22 cellular contexts compared by ENCODE assay signal in genomic region chr13:97979556-97979955, GRCh38. TPM values are rescaled to one million over a fixed set of nuclear protein-coding genes. Genes with fewer than 3 reads are reported as not detected.
DNase-seq lines count a peak whose midpoint lies in the region; ATAC-seq, FAIRE-seq and TF ChIP-seq lines count a peak whose summit lies in the region.
"Had no signal": no experiment of that assay in that cellular context is flagged by ENCODE, and none has a peak within 500 bp of the region (broad histone marks: within the 10 kb centered on the region; RNA-seq: fewer than 3 reads in every experiment).

No MANE protein-coding gene starts in this region.

- in situ Hi-C loops in GM23248 (cut with MboI) = no loop called here

- H3K4me1 Mint-ChIP-seq in astrocyte (ENCODE audit: low read depth, unreplicated experiment) (peaks cover 22% of the 10 kb centered on the region), neural progenitor cell (peaks cover 34% of the 10 kb centered on the region)
- peaks cover 47% of the 10 kb centered on the region for H3K4me1 Mint-ChIP-seq in activated CD8-positive, alpha-beta T cell treated with anti-CD3 and anti-CD28 coated beads, Interleukin-2, amount 10 ng/mL, durations not matched to agents 7 days and 5 days (ENCODE audit: low read depth)

- peak; percentile 34 for FAIRE-seq in astrocyte (lab: Jason Lieb, UNC)

- CTCF ChIA-PET in activated CD8-positive, alpha-beta T cell treated with anti-CD3 and anti-CD28 coated beads, Interleukin-2, amount 10 ng/mL, durations not matched to agents 7 days and 5 days (lab: Charles Lee) = no interaction called here

- peak overlapping the region; percentile 93 for H3K4me3 ChIP-seq in GM23248
- H3K4me3 ChIP-seq in Karpas-422 (ENCODE audit: low read length) = no peak overlapping the region
- no peak overlapping the region for H3K4me3 ChIP-seq in astrocyte (ENCODE audit: insufficient read depth, low read depth, low read length)
- peak overlapping the region; percentile 86 for H3K4me3 ChIP-seq in neural progenitor cell
- H3K4me3 ChIP-seq: esophagus squamous epithelium, sigmoid colon, tibial artery had no signal

- no peak for ATAC-seq in activated CD8-positive, alpha-beta T cell treated with anti-CD3 and anti-CD28 coated beads, Interleukin-2, amount 10 ng/mL, durations not matched to agents 7 days and 5 days
- ATAC-seq: natural killer cell treated with Interleukin-12 subunit alpha and Interleukin-12 subunit beta and Interleukin-15 and Interleukin-18, amount 100 ng/mL, for 72 hours; stimulated activated memory B cell treated with anti-CD40 and anti-IgM and Interleukin-4, amounts not matched to agents 10 μg/mL and 1 μg/mL and 100 μg/mL, for 72 hours had no signal

- peaks cover 6% of the 10 kb centered on the region for H3K36me3 Mint-ChIP-seq in astrocyte (ENCODE audit: low read depth, unreplicated experiment)
- H3K36me3 Mint-ChIP-seq in neural progenitor cell = peaks cover 4% of the 10 kb centered on the region
- H3K36me3 Mint-ChIP-seq in activated CD8-positive, alpha-beta T cell treated with anti-CD3 and anti-CD28 coated beads, Interleukin-2, amount 10 ng/mL, durations not matched to agents 7 days and 5 days (ENCODE audit: low read depth) = peaks cover 20% of the 10 kb centered on the region

- DNase-seq in GM23248 (no peak), Karpas-422 (no peak), astrocyte (ENCODE audit: low read depth) (no peak), neural progenitor cell (ENCODE audit: low spot score) (no peak), HUDEP-2 (lab: John Stamatoyannopoulos, UW; ENCODE audit: unreplicated experiment in 76 of 76) (no peak), NCI-H1105 (lab: John Stamatoyannopoulos, UW) (no peak)
- DNase-seq in activated CD8-positive, alpha-beta T cell treated with anti-CD3 and anti-CD28 coated beads, Interleukin-2, amount 10 ng/mL, durations not matched to agents 7 days and 5 days = no peak
- DNase-seq: activated B cell treated with CpG ODN at 0.5 μM for 24 hours; activated CD4-positive, alpha-beta T cell treated with anti-CD3 and anti-CD28 coated beads, Interleukin-2, amount 50 U/mL, for 48 hours; activated naive CD4-positive, alpha-beta T cell treated with Interleukin-2 at 50 U/mL for 16 hours; DMS79; effector memory CD4-positive, alpha-beta T cell; esophagus squamous epithelium; midbrain; NCI-H2171 treated with DMSO at 0.1 percent for 48 hours; posterior cingulate gyrus; SHP77; sigmoid colon; tibial artery had no signal

- H3K4me2 ChIP-seq in GM23248 (ENCODE audit: unreplicated experiment) (peak overlapping the region; percentile 93), Karpas-422 (ENCODE audit: low read depth, low read length, poor library complexity, severe bottlenecking) (peak overlapping the region; percentile 83), astrocyte (ENCODE audit: low read length) (peak overlapping the region; percentile 88), neural progenitor cell (peak overlapping the region; percentile 92)

- H3K27ac ChIP-seq in GM23248 (peak overlapping the region; percentile 67), Karpas-422 (ENCODE audit: low read length) (no peak overlapping the region), astrocyte (ENCODE audit: low read depth, low read length) (peak overlapping the region; percentile 92), neural progenitor cell (peak overlapping the region; percentile 43)
- H3K27ac ChIP-seq: esophagus squamous epithelium, tibial artery had no signal

- H3K9me3 Mint-ChIP-seq in astrocyte (ENCODE audit: unreplicated experiment) = no peaks in the 10 kb centered on the region
- no peaks in the 10 kb centered on the region for H3K9me3 Mint-ChIP-seq in neural progenitor cell
- no peaks in the 10 kb centered on the region for H3K9me3 Mint-ChIP-seq in activated CD8-positive, alpha-beta T cell treated with anti-CD3 and anti-CD28 coated beads, Interleukin-2, amount 10 ng/mL, durations not matched to agents 7 days and 5 days (ENCODE audit: insufficient read depth)
- H3K9me3 Mint-ChIP-seq: activated B cell treated with CpG ODN at 0.5 μM for 24 hours; natural killer cell treated with Interleukin-12 subunit alpha and Interleukin-12 subunit beta and Interleukin-15 and Interleukin-18, amount 100 ng/mL, for 72 hours; stimulated activated memory B cell treated with anti-CD40 and anti-IgM and Interleukin-4, amounts not matched to agents 10 μg/mL and 1 μg/mL and 100 μg/mL, for 72 hours had no signal

- H3K27ac Mint-ChIP-seq in astrocyte (ENCODE audit: unreplicated experiment) (peak overlapping the region; percentile 72), neural progenitor cell (no peak overlapping the region)
- H3K27ac Mint-ChIP-seq in activated CD8-positive, alpha-beta T cell treated with anti-CD3 and anti-CD28 coated beads, Interleukin-2, amount 10 ng/mL, durations not matched to agents 7 days and 5 days = no peak overlapping the region
- H3K27ac Mint-ChIP-seq: activated B cell treated with CpG ODN at 0.5 μM for 24 hours; B cell; natural killer cell treated with Interleukin-12 subunit alpha and Interleukin-12 subunit beta and Interleukin-15 and Interleukin-18, amount 100 ng/mL, for 72 hours; stimulated activated memory B cell treated with anti-CD40 and anti-IgM and Interleukin-4, amounts not matched to agents 10 μg/mL and 1 μg/mL and 100 μg/mL, for 72 hours had no signal

- peaks cover 49% of the 10 kb centered on the region for H3K4me1 ChIP-seq in GM23248 (ENCODE audit: insufficient read depth)
- peaks cover 56% of the 10 kb centered on the region for H3K4me1 ChIP-seq in Karpas-422 (ENCODE audit: low read length)
- peaks cover 28% of the 10 kb centered on the region for H3K4me1 ChIP-seq in astrocyte (ENCODE audit: insufficient read depth, low read length)
- H3K4me1 ChIP-seq in neural progenitor cell = peaks cover 11% of the 10 kb centered on the region

- peaks cover 16% of the 10 kb centered on the region for H3K36me3 ChIP-seq in GM23248 (ENCODE audit: low read depth)
- H3K36me3 ChIP-seq in Karpas-422 (ENCODE audit: insufficient read depth, low read length) = peaks cover 11% of the 10 kb centered on the region; the same call in 1 of the 2 replicates
- H3K36me3 ChIP-seq in astrocyte (ENCODE audit: insufficient read depth, low read length) = peaks cover 11% of the 10 kb centered on the region
- H3K36me3 ChIP-seq in neural progenitor cell = peaks cover 32% of the 10 kb centered on the region

- H3K9ac ChIP-seq in GM23248 (no peak overlapping the region), Karpas-422 (ENCODE audit: low read length) (no peak overlapping the region), astrocyte (ENCODE audit: low read length) (no peak overlapping the region), neural progenitor cell (no peak overlapping the region)

- no peaks in the 10 kb centered on the region for H3K9me3 ChIP-seq in GM23248 (ENCODE audit: low read depth)
- no peaks in the 10 kb centered on the region for H3K9me3 ChIP-seq in Karpas-422 (ENCODE audit: low read length)
- H3K9me3 ChIP-seq in astrocyte (ENCODE audit: insufficient read depth, low read depth, low read length) = no peaks in the 10 kb centered on the region
- no peaks in the 10 kb centered on the region for H3K9me3 ChIP-seq in neural progenitor cell (ENCODE audit: low read depth)
- H3K9me3 ChIP-seq: esophagus squamous epithelium, sigmoid colon, tibial artery had no signal

- TF ChIP-seq CTCF in astrocyte (IDR thresholded peaks at IDR 0.05; ENCODE audit: insufficient read depth, low read depth, low read length) (no peak), neural progenitor cell (IDR thresholded peaks at IDR 0.05) (no peak)

- no peaks in the 10 kb centered on the region for H3K9me2 ChIP-seq in GM23248 (ENCODE audit: insufficient read depth)
- H3K9me2 ChIP-seq in Karpas-422 (replicated peaks; ENCODE audit: insufficient read depth, low read length) = no peaks in the 10 kb centered on the region

- no peaks in the 10 kb centered on the region for H3K27me3 ChIP-seq in GM23248 (replicated peaks; ENCODE audit: insufficient read depth)
- no peaks in the 10 kb centered on the region for H3K27me3 ChIP-seq in Karpas-422 (ENCODE audit: low read length)
- no peaks in the 10 kb centered on the region for H3K27me3 ChIP-seq in astrocyte (ENCODE audit: insufficient read depth, low read length)
- H3K27me3 ChIP-seq in neural progenitor cell = no peaks in the 10 kb centered on the region
- H3K27me3 ChIP-seq: esophagus squamous epithelium, sigmoid colon, tibial artery had no signal

- peaks cover 76% of the 10 kb centered on the region for H3K79me2 ChIP-seq in GM23248 (ENCODE audit: insufficient read depth)
- peaks cover 73% of the 10 kb centered on the region for H3K79me2 ChIP-seq in Karpas-422 (ENCODE audit: low read length)
- peaks cover 72% of the 10 kb centered on the region for H3K79me2 ChIP-seq in astrocyte (ENCODE audit: insufficient read depth, low read length)
- peaks cover 76% of the 10 kb centered on the region for H3K79me2 ChIP-seq in neural progenitor cell (ENCODE audit: low read depth)

- H2AFZ ChIP-seq in GM23248 = no peak overlapping the region
- H2AFZ ChIP-seq in Karpas-422 (ENCODE audit: low read length) = no peak overlapping the region
- no peak overlapping the region for H2AFZ ChIP-seq in astrocyte (ENCODE audit: low read depth, low read length)
- no peak overlapping the region for H2AFZ ChIP-seq in neural progenitor cell (replicated peaks)

- H3K4me3 Mint-ChIP-seq in astrocyte (ENCODE audit: unreplicated experiment) = no peak overlapping the region
- H3K4me3 Mint-ChIP-seq in neural progenitor cell = no peak overlapping the region
- H3K4me3 Mint-ChIP-seq in activated CD8-positive, alpha-beta T cell treated with anti-CD3 and anti-CD28 coated beads, Interleukin-2, amount 10 ng/mL, durations not matched to agents 7 days and 5 days = no peak overlapping the region
- H3K4me3 Mint-ChIP-seq: activated B cell treated with CpG ODN at 0.5 μM for 24 hours; B cell; stimulated activated memory B cell treated with anti-CD40 and anti-IgM and Interleukin-4, amounts not matched to agents 10 μg/mL and 1 μg/mL and 100 μg/mL, for 72 hours had no signal

- H3K27me3 Mint-ChIP-seq in astrocyte (ENCODE audit: low read depth, unreplicated experiment) (no peaks in the 10 kb centered on the region), neural progenitor cell (ENCODE audit: insufficient read depth, low read depth) (peaks cover 2% of the 10 kb centered on the region)
- no peaks in the 10 kb centered on the region for H3K27me3 Mint-ChIP-seq in activated CD8-positive, alpha-beta T cell treated with anti-CD3 and anti-CD28 coated beads, Interleukin-2, amount 10 ng/mL, durations not matched to agents 7 days and 5 days (ENCODE audit: low read depth)
- H3K27me3 Mint-ChIP-seq: activated B cell treated with CpG ODN at 0.5 μM for 24 hours; B cell; natural killer cell treated with Interleukin-12 subunit alpha and Interleukin-12 subunit beta and Interleukin-15 and Interleukin-18, amount 100 ng/mL, for 72 hours; stimulated activated memory B cell treated with anti-CD40 and anti-IgM and Interleukin-4, amounts not matched to agents 10 μg/mL and 1 μg/mL and 100 μg/mL, for 72 hours had no signal

- peaks cover 47% of the 10 kb centered on the region for H3F3A ChIP-seq in GM23248 (ENCODE audit: insufficient read depth)
- peaks cover 34% of the 10 kb centered on the region for H3F3A ChIP-seq in neural progenitor cell (ENCODE audit: low read depth)

- no peaks in the 10 kb centered on the region; the same call in 1 of the 2 replicates for H4K20me1 ChIP-seq in GM23248 (ENCODE audit: insufficient read depth)
- H4K20me1 ChIP-seq in Karpas-422 (ENCODE audit: insufficient read depth, low read depth, low read length) = peaks cover 4% of the 10 kb centered on the region; the same call in 1 of the 2 replicates
- H4K20me1 ChIP-seq in astrocyte (ENCODE audit: insufficient read depth, low read length) = peaks cover 8% of the 10 kb centered on the region
- peaks cover 37% of the 10 kb centered on the region for H4K20me1 ChIP-seq in neural progenitor cell (ENCODE audit: low read depth)

- POLR2A ChIA-PET in activated CD8-positive, alpha-beta T cell treated with anti-CD3 and anti-CD28 coated beads, Interleukin-2, amount 10 ng/mL, durations not matched to agents 7 days and 5 days (lab: Charles Lee) = no interaction called here

RNA-seq across cellular contexts. Expression of gene IPO5, which starts 26.1 kb away (rescaled TPM):
- 225 and 229 TPM in 2 replicates for total RNA-seq in GM23248 (2014; rRNA removed; shearing (Covaris generic))
- 97.1 and 97.4 TPM in 2 replicates for polyA plus RNA-seq in GM23248 (2016; fragmentation: Nextera tagmentation; extraction: Ambion mirVana)
- total RNA-seq in Karpas-422 (2014; rRNA removed; shearing (Covaris generic); ENCODE audit: low replicate concordance) = 61.8 and 114 TPM in 2 replicates
- 137 and 154 TPM in 2 replicates for total RNA-seq in astrocyte
- total RNA-seq in neural progenitor cell (ENCODE audit: low replicate concordance) = 600 and 727 TPM in 2 replicates
- total RNA-seq in activated CD8-positive, alpha-beta T cell treated with anti-CD3 and anti-CD28 coated beads, Interleukin-2, amount 10 ng/mL, durations not matched to agents 7 days and 5 days = 100 to 1,000 TPM; 115 to 119 TPM

Comparison
In these comparisons a context has a peak if more than half of its experiments do, and no peak if none do; other contexts are left out.
1. H3K4me3 ChIP-seq: peak in GM23248 (single experiment) and neural progenitor cell (single experiment); none in Karpas-422 (single experiment) and astrocyte (single experiment).
2. Peak in every context shown above with its lines, with median percentiles within 50 percentile points of each other: H3K4me2 ChIP-seq.